ENCODE assay signal across 8 cellular contexts in the genomic region with DNA sequence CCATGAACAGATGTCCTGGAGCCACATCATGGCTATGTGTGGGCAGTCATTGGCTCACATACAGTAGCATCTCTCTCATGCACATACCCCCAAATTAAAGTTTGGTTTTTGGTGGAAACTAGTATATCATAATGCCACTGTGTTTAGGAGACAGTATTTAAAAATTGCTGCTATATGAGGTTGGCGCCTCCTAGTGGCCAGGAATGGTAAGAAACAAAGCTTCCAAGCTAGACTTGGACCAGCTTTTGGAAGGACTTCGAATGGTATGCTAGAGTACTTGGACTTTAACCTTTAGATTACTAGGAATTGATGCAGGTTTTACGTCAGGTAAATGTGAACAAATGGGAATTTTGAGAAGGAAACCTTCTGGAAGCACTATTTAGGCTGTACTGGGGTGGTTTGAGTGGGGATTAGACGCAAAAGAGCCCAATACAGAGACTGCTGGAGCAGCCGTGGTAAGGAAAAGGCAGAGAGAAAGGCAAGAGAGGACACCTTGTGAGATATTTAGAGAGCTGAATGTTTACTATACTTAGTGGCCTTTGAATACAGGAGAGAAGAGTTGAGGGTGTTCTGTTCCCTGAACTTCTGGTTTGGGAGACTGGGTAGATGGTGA. TPM values are rescaled to one million over a fixed set of nuclear protein-coding genes. Genes with fewer than 3 reads are reported as not detected.
DNase-seq lines count a peak whose midpoint lies in the region; ATAC-seq, FAIRE-seq and TF ChIP-seq lines count a peak whose summit lies in the region.

No MANE protein-coding gene starts in this region.

- H3K27ac Mint-ChIP-seq in CD4-positive, alpha-beta memory T cell, result no peak overlapping the region

- H3K4me2 ChIP-seq in K562 (ENCODE audit: insufficient read depth, low read length), result no peak overlapping the region

- TF ChIP-seq CTCF in K562 (IDR thresholded peaks at IDR 0.05 in 2 of 3, conservative IDR thresholded peaks at IDR 0.05 in 1 of 3; ENCODE audit: insufficient read depth in 2 of 3, low read depth in 1 of 3, low read length in 3 of 3), result peak; percentile 65 to 88 (median 76)
- TF ChIP-seq CTCF in upper lobe of right lung (IDR thresholded peaks at IDR 0.05), result peak; percentile 76

- peaks cover 0 to 10% of the 10 kb centered on the region in 2 donors for H3K27me3 Mint-ChIP-seq in CD4-positive, alpha-beta memory T cell

- 11% methylated on average over 5 of the region's 5 CpGs for WGBS in K562 (ENCODE audit: insufficient coverage, low coverage, missing lambda C conversion rate)

- peak; percentile 35 to 67; a peak in 3 of 4 replicates for TF ChIP-seq RAD21 in K562 (CRISPR knock-in tag; conservative IDR thresholded peaks at IDR 0.05 in 1 of 2, IDR thresholded peaks at IDR 0.05 in 1 of 2)

- in situ Hi-C loops in SK-MEL-5 (cut with HindIII; ENCODE audit: low pct_unique_long_range_greater_than_20kb, low sequenced_read_pairs) (no loop called here), K562 (cut with MboI) (no loop called here)

- H3K9me3 ChIP-seq in CD4-positive, alpha-beta memory T cell (ENCODE audit: control insufficient read depth in 1 of 2, low read length in 2 of 2), result no peaks in the 10 kb centered on the region
- H3K9me3 ChIP-seq in K562 (replicated peaks; ENCODE audit: control insufficient read depth, insufficient read depth, low read depth, low read length) (no peaks in the 10 kb centered on the region), upper lobe of right lung (no peaks in the 10 kb centered on the region)

- CTCF ChIA-PET in CD4-positive, alpha-beta memory T cell (lab: Charles Lee; ENCODE audit: partially characterized antibody), result interaction anchor here (0.6 to 1.4 kb wide), 4 partner anchors 11 to 22 kb away, joined by 3 to 5 read pairs (median 4); no protein-coding TSS in a partner anchor
- CTCF ChIA-PET in K562 (lab: Yijun Ruan, JAX; ENCODE audit: low intra/inter-chr PET ratio), result interaction anchor here (0.9 to 1.5 kb wide), 2 partner anchors 56 to 315 kb away, joined by 3 to 7 read pairs; no protein-coding TSS in a partner anchor

- intact Hi-C loops in CD4-positive, alpha-beta memory T cell (cut with micrococcal nuclease), result no loop called here
- intact Hi-C loops in K562 (cut with micrococcal nuclease) (loop anchor here (5.0 kb wide), 1 partner anchor 56 kb away; no protein-coding TSS in a partner anchor), upper lobe of right lung (cut with DNase I) (no loop called here)

- no peak overlapping the region for H2AFZ ChIP-seq in K562 (ENCODE audit: low read depth, low read length)

- peak; percentile 85 for ATAC-seq in GM18508 (IDR thresholded peaks at IDR 0.05; ENCODE audit: insufficient read depth, unreplicated experiment)
- ATAC-seq in HG03103 (IDR thresholded peaks at IDR 0.05; ENCODE audit: low read depth, unreplicated experiment), result peak; percentile 86
- ATAC-seq in K562, result peak; percentile 87
- peak; percentile 80 for ATAC-seq in upper lobe of right lung

- DNase-seq in CD4-positive, alpha-beta memory T cell, result peak in 3 of 5 donors; percentile 16 to 43 (median 21)
- DNase-seq in SK-MEL-5 (ENCODE audit: low read depth, low spot score) (peak; percentile 68), K562 (ENCODE audit: extremely low read depth in 1 of 4, low spot score in 3 of 4) (peak; percentile 46 to 72 (median 58)), lung microvascular endothelial cell (ENCODE audit: low read depth in 2 of 2) (peak; percentile 56 to 64), upper lobe of right lung (no peak), globus pallidus (ENCODE audit: low spot score) (no peak)

- BruUV-seq in K562 (replicated peaks; lab: Mats Ljungman, UMichigan), result no TSS peak

- H3K4me1 ChIP-seq in CD4-positive, alpha-beta memory T cell (ENCODE audit: insufficient read depth, low read length), result no peaks in the 10 kb centered on the region
- no peaks in the 10 kb centered on the region for H3K4me1 ChIP-seq in K562 (replicated peaks in 1 of 2; ENCODE audit: control insufficient read depth in 2 of 2, insufficient read depth in 2 of 2, low read length in 2 of 2)
- H3K4me1 ChIP-seq in upper lobe of right lung, result no peaks in the 10 kb centered on the region

- TF ChIP-seq POLR2A in K562 (conservative IDR thresholded peaks at IDR 0.05), result no peak

- FAIRE-seq in K562 (lab: Jason Lieb, UNC), result peak; percentile 90

- no peaks in the 10 kb centered on the region for H3K79me2 ChIP-seq in K562 (ENCODE audit: control insufficient read depth, insufficient read depth, low read length)

- H3K4me3 Mint-ChIP-seq in CD4-positive, alpha-beta memory T cell, result no peak overlapping the region

- H3K27me3 ChIP-seq in CD4-positive, alpha-beta memory T cell (ENCODE audit: insufficient read depth, low read length), result no peaks in the 10 kb centered on the region
- no peaks in the 10 kb centered on the region; a peak in 1 of 5 replicates for H3K27me3 ChIP-seq in K562 (ENCODE audit: control insufficient read depth in 2 of 2, insufficient read depth in 2 of 2, low read length in 2 of 2)
- no peaks in the 10 kb centered on the region for H3K27me3 ChIP-seq in upper lobe of right lung

- no peak overlapping the region for H3K4me3 ChIP-seq in CD4-positive, alpha-beta memory T cell (ENCODE audit: low read length in 2 of 2)
- H3K4me3 ChIP-seq in K562 (no peak overlapping the region), upper lobe of right lung (no peak overlapping the region)

- no peak overlapping the region for H3K27ac ChIP-seq in CD4-positive, alpha-beta memory T cell (ENCODE audit: low read depth, low read length)
- H3K27ac ChIP-seq in K562 (ENCODE audit: extremely low read depth, low read depth, low read length) (no peak overlapping the region), upper lobe of right lung (no peak overlapping the region)

- no peaks in the 10 kb centered on the region for H3K9me1 ChIP-seq in K562 (ENCODE audit: control insufficient read depth, insufficient read depth, low read length)

- H3K4me1 Mint-ChIP-seq in CD4-positive, alpha-beta memory T cell, result no peaks in the 10 kb centered on the region

- H4K20me1 ChIP-seq in K562 (replicated peaks; ENCODE audit: control insufficient read depth, insufficient read depth, low read length), result no peaks in the 10 kb centered on the region

- POLR2A ChIA-PET in CD4-positive, alpha-beta memory T cell (lab: Charles Lee; ENCODE audit: partially characterized antibody), result no interaction called here
- POLR2A ChIA-PET in K562 (lab: Yijun Ruan, JAX), result interaction anchor here (0.6 to 0.7 kb wide), 3 partner anchors 22 to 1657 kb away, joined by 3 read pairs; no protein-coding TSS in a partner anchor

- no peak overlapping the region for H3K9ac ChIP-seq in K562 (ENCODE audit: insufficient read depth in 1 of 2, low read depth in 2 of 2, low read length in 2 of 2)

- peaks cover 0 to 4% (median 0%) of the 10 kb centered on the region in 8 donors for H3K9me3 Mint-ChIP-seq in CD4-positive, alpha-beta memory T cell

- no peaks in the 10 kb centered on the region for H3K36me3 ChIP-seq in CD4-positive, alpha-beta memory T cell (ENCODE audit: insufficient read depth, low read length)
- no peaks in the 10 kb centered on the region for H3K36me3 ChIP-seq in K562 (ENCODE audit: control insufficient read depth, insufficient read depth, low read length)
- no peaks in the 10 kb centered on the region for H3K36me3 ChIP-seq in upper lobe of right lung

- TF ChIP-seq EP300 in K562 (IDR thresholded peaks at IDR 0.05; ENCODE audit: low read length), result no peak

- H3K36me3 Mint-ChIP-seq in CD4-positive, alpha-beta memory T cell, result no peaks in the 10 kb centered on the region

TF ChIP-seq in K562, 482 proteins besides CTCF, POLR2A, EP300 and RAD21:
- TF ChIP-seq KLF16 (IDR thresholded peaks at IDR 0.05) (0 out of 2 replicates have a peak, but pooled peaks have one; percentile 28), MAFF (IDR thresholded peaks at IDR 0.05; ENCODE audit: low read length) (no peak), SMC3 (conservative IDR thresholded peaks at IDR 0.05; ENCODE audit: insufficient read depth, low read depth, low read length) (peak; percentile 37)

RNA-seq across cellular contexts. Expression of gene PRSS35, which starts 23.8 kb away (rescaled TPM):
- total RNA-seq in CD4-positive, alpha-beta memory T cell, result under 1 TPM in 1 of 2 experiments, not detected in 1; 0.39 TPM
- polyA plus RNA-seq in CD4-positive, alpha-beta memory T cell, result under 1 TPM in 1 of 2 donors, not detected in 1; 0.21 TPM
- total RNA-seq in SK-MEL-5 (2014; rRNA removed; shearing (Covaris generic)), result 0.18 TPM in 1 of 2 replicates, not detected in the other
- polyA plus RNA-seq in SK-MEL-5 (2015; cell fraction: cytosol; rRNA removed), result 0.04 TPM in 1 of 2 replicates, not detected in the other
- polyA plus RNA-seq in SK-MEL-5 (2015; cell fraction: nucleus; rRNA removed), result not detected in 2 replicates
- not detected in 2 replicates for total RNA-seq in K562 (2011; cell fraction: chromatin; rRNA removed; ENCODE audit: low replicate concordance)
- total RNA-seq in K562 (2011; cell fraction: nucleolus; rRNA removed), result not detected in 2 replicates
- total RNA-seq in K562 (2011; cell fraction: nucleoplasm; rRNA removed), result not detected in 2 replicates
- total RNA-seq in K562 (2014; rRNA removed) (not detected in 2 replicates), K562 (2014; rRNA removed; fragmentation: Illumina TruSeq; extraction: Trizol) (not detected in 2 replicates), K562 (2015; rRNA removed; fragmentation: Illumina TruSeq; extraction: Trizol) (not detected in 2 replicates), K562 (2021) (not detected in 2 replicates), lung microvascular endothelial cell (not detected in 2 replicates), upper lobe of right lung (1.3 TPM)
- polyA plus RNA-seq in K562 (2011; rRNA removed) (not detected in 2 replicates), K562 (2014; fragmentation: Illumina TruSeq; extraction: Trizol) (not detected in 2 replicates), K562 (2014; fragmentation: Nextera tagmentation; extraction: Ambion mirVana) (not detected), K562 (2014; rRNA removed) (not detected in 2 replicates)
- not detected in 2 replicates for polyA plus RNA-seq in K562 (2011; cell fraction: cytosol; rRNA removed)
- not detected in 2 replicates for polyA plus RNA-seq in K562 (2011; cell fraction: nucleus; rRNA removed)
- not detected in 2 replicates for polyA plus RNA-seq in K562 (2012)
- not detected in 2 replicates for polyA minus RNA-seq in K562 (2011; rRNA and poly(A)+ RNA removed)
- not detected in 2 replicates for polyA minus RNA-seq in K562 (2011; cell fraction: cytosol; rRNA and poly(A)+ RNA removed)
- not detected in 2 replicates for polyA minus RNA-seq in K562 (2011; cell fraction: nucleus; rRNA and poly(A)+ RNA removed)

Comparison
In these comparisons a context has a peak if more than half of its experiments do, and no peak if none do; other contexts are left out.
1. DNase-seq: peak in CD4-positive, alpha-beta memory T cell (3 of 5), SK-MEL-5 (single experiment), K562 (4 of 4) and lung microvascular endothelial cell (2 of 2); none in upper lobe of right lung (single experiment) and globus pallidus (single experiment).
2. Peak in every context shown above with its lines, with median percentiles within 50 percentile points of each other: ATAC-seq.